In the genomic region with DNA sequence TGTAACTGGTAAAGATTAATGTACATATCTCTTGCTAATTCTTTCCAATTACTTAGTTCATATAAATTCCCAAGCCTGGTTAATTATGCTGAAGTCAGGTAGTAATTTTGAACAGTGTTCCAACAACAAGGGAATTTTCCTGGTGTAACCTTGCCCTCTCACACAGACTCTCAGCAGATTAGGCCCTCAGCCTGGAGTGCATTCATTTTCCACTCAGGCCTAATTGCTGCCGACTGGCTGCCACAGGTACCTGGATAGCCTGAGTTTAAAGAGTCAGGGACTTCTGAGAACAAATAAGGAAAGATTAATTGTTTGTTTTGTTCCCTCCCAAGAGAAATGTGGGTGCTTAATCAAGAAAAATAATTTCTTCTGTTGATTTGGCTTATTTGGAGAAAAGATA, we compare ENCODE assay signal across 1 cellular context.
TF ChIP-seq lines count a peak whose summit lies in the region.

No MANE protein-coding gene starts in this region.

TF ChIP-seq in GM23338, 12 proteins besides CTCF, POLR2A, EP300 and RAD21 (continued from another document):
- no peak for TF ChIP-seq ZNF114 (CRISPR knock-in tag; IDR thresholded peaks at IDR 0.05)
